Comparison of ENCODE assay signal across 9 cellular contexts in genomic region chr5:109921735-109922395, GRCh38.
DNase-seq lines count a peak whose midpoint lies in the region; ATAC-seq, FAIRE-seq and TF ChIP-seq lines count a peak whose summit lies in the region.
"Had no signal": no experiment of that assay in that cellular context is flagged by ENCODE, and none has a peak within 500 bp of the region (broad histone marks: within the 10 kb centered on the region; RNA-seq: fewer than 3 reads in every experiment).

No MANE protein-coding gene starts in this region.

- H3K27ac Mint-ChIP-seq in activated CD8-positive, alpha-beta T cell treated with anti-CD3 and anti-CD28 coated beads, Interleukin-2, amount 10 ng/mL, durations not matched to agents 7 days and 5 days, result peak overlapping the region; percentile 62
- no peak overlapping the region for H3K27ac Mint-ChIP-seq in endothelial cell (ENCODE audit: unreplicated experiment)

- CTCF ChIA-PET in activated CD8-positive, alpha-beta T cell treated with anti-CD3 and anti-CD28 coated beads, Interleukin-2, amount 10 ng/mL, durations not matched to agents 7 days and 5 days (lab: Charles Lee), result interaction anchor here (0.7 to 2.3 kb wide), 11 partner anchors 8 to 1240 kb away, joined by 3 to 12 read pairs (median 3); partner anchors contain the start of gene MAN2A1

- TF ChIP-seq CTCF in GM06990 (IDR thresholded peaks at IDR 0.05; ENCODE audit: insufficient read depth, low read length, poor library complexity, severe bottlenecking), result no peak
- no peak for TF ChIP-seq CTCF in left lung (IDR thresholded peaks at IDR 0.05)
- no peak for TF ChIP-seq CTCF in endothelial cell (IDR thresholded peaks at IDR 0.05; ENCODE audit: unreplicated experiment)

- intact Hi-C loops in left lung (cut with DNase I), result no loop called here

- H3K36me3 ChIP-seq in GM06990 (ENCODE audit: control insufficient read depth, insufficient read depth, low read length), result no peaks in the 10 kb centered on the region
- no peaks in the 10 kb centered on the region for H3K36me3 ChIP-seq in KOPT-K1 (ENCODE audit: insufficient read depth, low read length)
- H3K36me3 ChIP-seq in left lung, result no peaks in the 10 kb centered on the region

- FAIRE-seq in H54 (lab: Jason Lieb, UNC), result no peak
- FAIRE-seq: HTR-8/SVneo had no signal

- H3K9me3 Mint-ChIP-seq in activated CD8-positive, alpha-beta T cell treated with anti-CD3 and anti-CD28 coated beads, Interleukin-2, amount 10 ng/mL, durations not matched to agents 7 days and 5 days (ENCODE audit: insufficient read depth), result no peaks in the 10 kb centered on the region
- no peaks in the 10 kb centered on the region for H3K9me3 Mint-ChIP-seq in endothelial cell (ENCODE audit: unreplicated experiment)

- POLR2A ChIA-PET in activated CD8-positive, alpha-beta T cell treated with anti-CD3 and anti-CD28 coated beads, Interleukin-2, amount 10 ng/mL, durations not matched to agents 7 days and 5 days (lab: Charles Lee), result interaction anchor here (0.8 to 1.3 kb wide), 4 partner anchors 14 to 232 kb away, joined by 3 to 8 read pairs (median 6); partner anchors contain the start of gene MAN2A1

- no peaks in the 10 kb centered on the region for H3K4me1 ChIP-seq in left lung

- peaks cover 16% of the 10 kb centered on the region for H3K4me1 Mint-ChIP-seq in activated CD8-positive, alpha-beta T cell treated with anti-CD3 and anti-CD28 coated beads, Interleukin-2, amount 10 ng/mL, durations not matched to agents 7 days and 5 days (ENCODE audit: low read depth)
- H3K4me1 Mint-ChIP-seq in endothelial cell (ENCODE audit: unreplicated experiment), result no peaks in the 10 kb centered on the region

- TF ChIP-seq POLR2A in H54 (IDR thresholded peaks at IDR 0.05; ENCODE audit: low read depth, low read length), result no peak

- H3K9me3 ChIP-seq in KOPT-K1 (ENCODE audit: insufficient read depth, low read length, poor library complexity, severe bottlenecking) (peaks cover 23% of the 10 kb centered on the region), left lung (no peaks in the 10 kb centered on the region)

- no peaks in the 10 kb centered on the region for H3K36me3 Mint-ChIP-seq in activated CD8-positive, alpha-beta T cell treated with anti-CD3 and anti-CD28 coated beads, Interleukin-2, amount 10 ng/mL, durations not matched to agents 7 days and 5 days (ENCODE audit: low read depth)
- no peaks in the 10 kb centered on the region for H3K36me3 Mint-ChIP-seq in endothelial cell (ENCODE audit: low read depth, unreplicated experiment)

- peak overlapping the region; percentile 99 for H3K27ac ChIP-seq in KOPT-K1 (ENCODE audit: low read depth, low read length, poor library complexity, severe bottlenecking)
- no peak overlapping the region for H3K27ac ChIP-seq in left lung

- no peak overlapping the region for H3K4me3 Mint-ChIP-seq in activated CD8-positive, alpha-beta T cell treated with anti-CD3 and anti-CD28 coated beads, Interleukin-2, amount 10 ng/mL, durations not matched to agents 7 days and 5 days
- H3K4me3 Mint-ChIP-seq in endothelial cell (ENCODE audit: unreplicated experiment), result no peak overlapping the region

- H3K4me3 ChIP-seq in GM06990 (replicated peaks; ENCODE audit: low read depth, low read length) (no peak overlapping the region), left lung (no peak overlapping the region)

- H3K27me3 Mint-ChIP-seq in activated CD8-positive, alpha-beta T cell treated with anti-CD3 and anti-CD28 coated beads, Interleukin-2, amount 10 ng/mL, durations not matched to agents 7 days and 5 days (ENCODE audit: low read depth), result no peaks in the 10 kb centered on the region
- H3K27me3 Mint-ChIP-seq in endothelial cell (ENCODE audit: unreplicated experiment), result no peaks in the 10 kb centered on the region

- ATAC-seq in activated CD8-positive, alpha-beta T cell treated with anti-CD3 and anti-CD28 coated beads, Interleukin-2, amount 10 ng/mL, durations not matched to agents 7 days and 5 days, result peak; percentile 71
- ATAC-seq in left lung (peak; percentile 92), GM21737 (IDR thresholded peaks at IDR 0.05; ENCODE audit: unreplicated experiment) (no peak)

- H3K27me3 ChIP-seq in GM06990 (replicated peaks; ENCODE audit: control insufficient read depth, insufficient read depth, low read length) (no peaks in the 10 kb centered on the region), left lung (no peaks in the 10 kb centered on the region)

- DNase-seq in GM06990 (ENCODE audit: extremely low read depth, insufficient read length), result peak; percentile 6
- DNase-seq in activated CD8-positive, alpha-beta T cell treated with anti-CD3 and anti-CD28 coated beads, Interleukin-2, amount 10 ng/mL, durations not matched to agents 7 days and 5 days, result peak; percentile 41
- peak in 1 of 2 donors; percentile 51 for DNase-seq in left lung
- no peak for DNase-seq in inferior parietal cortex (ENCODE audit: extremely low spot score)
- no peak for DNase-seq in endothelial cell (ENCODE audit: low spot score)
- DNase-seq in H54 (ENCODE audit: insufficient read length, low spot score), result no peak

Comparison
In these comparisons a context has a peak if more than half of its experiments do, and no peak if none do; other contexts are left out.
1. DNase-seq: peak in GM06990 (single experiment) and activated CD8-positive, alpha-beta T cell treated with anti-CD3 and anti-CD28 coated beads, Interleukin-2, amount 10 ng/mL, durations not matched to agents 7 days and 5 days (single experiment); none in inferior parietal cortex (single experiment), endothelial cell (single experiment) and H54 (single experiment).